Comparison of ENCODE assay signal across 22 cellular contexts in the genomic region with DNA sequence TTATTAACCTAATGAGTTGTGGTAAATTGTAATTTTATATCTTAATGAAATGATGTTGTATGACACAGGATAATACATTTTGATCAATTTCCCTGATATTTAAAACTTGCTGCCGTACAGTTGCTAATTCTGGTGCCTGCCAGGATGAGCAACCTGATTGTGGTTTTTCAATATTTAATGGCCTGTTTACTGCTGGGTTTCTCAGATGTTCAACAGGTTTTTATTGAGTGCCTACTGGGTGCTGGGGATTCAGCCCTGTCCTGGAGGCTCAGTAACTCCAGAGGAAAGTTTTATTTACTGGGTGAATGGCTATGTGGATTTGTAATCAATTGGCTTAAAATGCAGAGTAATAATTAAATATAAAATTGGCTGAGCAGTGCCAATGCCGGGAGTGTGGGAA.
"Had no signal": no experiment of that assay in that cellular context is flagged by ENCODE, and none has a peak within 500 bp of the region (broad histone marks: within the 10 kb centered on the region; RNA-seq: fewer than 3 reads in every experiment).

No MANE protein-coding gene starts in this region.

- H3K4me3 ChIP-seq: Peyer's patch, SJSA1 had no signal

- H3K27me3 ChIP-seq: Peyer's patch, SJSA1 had no signal

- H3K27ac ChIP-seq: Peyer's patch, SJSA1 had no signal

- H3K4me2 ChIP-seq: SK-N-SH had no signal

- DNase-seq: Karpas-422, KBM-7, MV-4-11, NCI-H1048, NCI-H1105, NCI-H1417, NCI-H1436 treated with DMSO at 0.1 percent for 48 hours, NCI-H1694, NCI-H187 treated with DMSO at 0.1 percent for 48 hours, NCI-H2029 treated with DMSO at 0.1 percent for 48 hours, NCI-H2171 treated with DMSO at 0.1 percent for 48 hours, NCI-H345, NCI-H524, NCI-H526 treated with DMSO at 0.1 percent for 48 hours, NCI-H748 treated with DMSO at 0.1 percent for 48 hours, Right ventricle myocardium superior, SIG-M5, SK-N-SH, SW 1271, T-cell had no signal

- H3K9ac ChIP-seq: SK-N-SH had no signal

- ATAC-seq: T-cell had no signal

- H3K36me3 ChIP-seq: Peyer's patch had no signal

- H3K9me3 ChIP-seq: Peyer's patch, SJSA1, SK-N-SH had no signal
